ENCODE assay signal across 39 cellular contexts in genomic region chr10:10961078-10961477, GRCh38.
"Had no signal": no experiment of that assay in that cellular context is flagged by ENCODE, and none has a peak within 500 bp of the region (broad histone marks: within the 10 kb centered on the region; RNA-seq: fewer than 3 reads in every experiment).

No MANE protein-coding gene starts in this region.

- DNase-seq: activated effector memory CD4-positive, alpha-beta T cell treated with anti-CD3 and anti-CD28 coated beads, Interleukin-2, amount 50 U/mL, for 16 hours; activated effector memory CD4-positive, alpha-beta T cell treated with Interleukin-2 at 50 U/mL for 16 hours; activated gamma-delta T cell; activated gamma-delta T cell treated with Interleukin-2 at 50 U/mL for 16 hours; activated naive CD4-positive, alpha-beta T cell; activated naive CD4-positive, alpha-beta T cell treated with anti-CD3 and anti-CD28 coated beads for 36 hours; activated naive CD4-positive, alpha-beta T cell treated with anti-CD3 and anti-CD28 coated beads, Interleukin-2, amount 10 ng/mL, durations not matched to agents 7 days and 5 days; activated naive CD4-positive, alpha-beta T cell treated with anti-CD3 and anti-CD28 coated beads, Interleukin-2, amount 50 U/mL, for 16 hours; activated naive CD4-positive, alpha-beta T cell treated with Interleukin-2 at 50 U/mL for 16 hours; activated naive CD8-positive, alpha-beta T cell treated with anti-CD3 and anti-CD28 coated beads for 36 hours; activated naive CD8-positive, alpha-beta T cell treated with anti-CD3 and anti-CD28 coated beads, Interleukin-2, amount 10 ng/mL, durations not matched to agents 7 days and 5 days; activated naive CD8-positive, alpha-beta T cell treated with anti-CD3 and anti-CD28 coated beads, Interleukin-2, amount 50 U/mL, for 24 hours; activated T-cell treated with anti-CD3 and anti-CD28 coated beads for 4 hours; activated T-cell treated with anti-CD3 and anti-CD28 coated beads, Interleukin-2, amount 50 U/mL, for 1 hour; activated T-cell treated with anti-CD3 and anti-CD28 coated beads, Interleukin-2, amount 50 U/mL, for 24 hours; activated T-cell treated with anti-CD3 and anti-CD28 coated beads, Interleukin-2, amount 50 U/mL, for 4 hours; activated T-cell treated with anti-CD3 and anti-CD28 coated beads, Interleukin-2, amount 50 U/mL, for 48 hours; activated T-cell treated with anti-CD3 and anti-CD28 coated beads, Interleukin-2, amount 50 U/mL, for 72 hours; adrenal gland; amniotic stem cell; amygdala; anterior cingulate cortex; aorta; body of pancreas; brain microvascular endothelial cell; caudate nucleus; central memory CD4-positive, alpha-beta T cell; cerebellar nuclear complex had no signal

- H3K27ac Mint-ChIP-seq: activated naive CD4-positive, alpha-beta T cell treated with anti-CD3 and anti-CD28 coated beads for 36 hours; activated naive CD4-positive, alpha-beta T cell treated with anti-CD3 and anti-CD28 coated beads, Interleukin-2, amount 10 ng/mL, durations not matched to agents 7 days and 5 days; activated naive CD4-positive, alpha-beta T cell treated with anti-CD3 and anti-CD28 coated beads, Interleukin-2, amount 50 U/mL, for 24 hours; activated naive CD4-positive, alpha-beta T cell treated with anti-CD3 and anti-CD28 coated beads, Interleukin-2, amount 50 U/mL, for 72 hours; activated naive CD8-positive, alpha-beta T cell; activated naive CD8-positive, alpha-beta T cell treated with anti-CD3 and anti-CD28 coated beads for 36 hours; activated naive CD8-positive, alpha-beta T cell treated with anti-CD3 and anti-CD28 coated beads, Interleukin-2, amount 10 ng/mL, durations not matched to agents 7 days and 5 days; activated naive CD8-positive, alpha-beta T cell treated with anti-CD3 and anti-CD28 coated beads, Interleukin-2, amount 50 U/mL, for 24 hours; activated T-cell treated with anti-CD3 and anti-CD28 coated beads, Interleukin-2, amount 50 U/mL, for 24 hours; activated T-cell treated with anti-CD3 and anti-CD28 coated beads, Interleukin-2, amount 50 U/mL, for 72 hours; activated T-helper 1 cell treated with anti-CD3 and anti-CD28 coated beads, Interleukin-12 subunit alpha, Interleukin-12 subunit beta, Interleukin-2, Interleukin-4 antibody, amounts not matched to agents 30 ng/mL and 10 ng/mL and 1 ng/mL, durations not matched to agents 14 hours and 24 hours and 36 hours; activated T-helper 17 cell treated with anti-CD3 and anti-CD28 coated beads, Interleukin-2, amount 50 U/mL, for 72 hours; activated T-helper 2 cell treated with anti-CD3 and anti-CD28 coated beads, Interferon-gamma antibody, Interleukin-2, Interleukin-4, amounts not matched to agents 10 μg/mL and 5 μg/mL and 100 μg/mL, durations not matched to agents 14 hours and 24 hours and 36 hours had no signal

- H3K4me1 ChIP-seq: adrenal gland, ascending aorta, body of pancreas, breast epithelium had no signal

- H3K4me1 Mint-ChIP-seq: activated naive CD4-positive, alpha-beta T cell treated with anti-CD3 and anti-CD28 coated beads, Interleukin-2, amount 10 ng/mL, durations not matched to agents 7 days and 5 days; activated naive CD4-positive, alpha-beta T cell treated with anti-CD3 and anti-CD28 coated beads, Interleukin-2, amount 50 U/mL, for 24 hours; activated naive CD8-positive, alpha-beta T cell treated with anti-CD3 and anti-CD28 coated beads for 36 hours; activated naive CD8-positive, alpha-beta T cell treated with anti-CD3 and anti-CD28 coated beads, Interleukin-2, amount 10 ng/mL, durations not matched to agents 7 days and 5 days; activated naive CD8-positive, alpha-beta T cell treated with anti-CD3 and anti-CD28 coated beads, Interleukin-2, amount 50 U/mL, for 24 hours; activated T-helper 17 cell treated with anti-CD3 and anti-CD28 coated beads, Interleukin-2, amount 50 U/mL, for 72 hours; central memory CD8-positive, alpha-beta T cell had no signal

- ATAC-seq: activated naive CD4-positive, alpha-beta T cell treated with anti-CD3 and anti-CD28 coated beads, Interleukin-2, amount 50 U/mL, for 72 hours; activated naive CD8-positive, alpha-beta T cell treated with anti-CD3 and anti-CD28 coated beads, Interleukin-2, amount 50 U/mL, for 24 hours; activated T-cell treated with anti-CD3 and anti-CD28 coated beads, Interleukin-2, amount 50 U/mL, for 4 hours; activated T-cell treated with anti-CD3 and anti-CD28 coated beads, Interleukin-2, amount 50 U/mL, for 72 hours; activated T-helper 17 cell treated with anti-CD3 and anti-CD28 coated beads, Interleukin-2, amount 50 U/mL, for 72 hours; body of pancreas had no signal

- H3K4me3 ChIP-seq: adrenal gland, ascending aorta, body of pancreas, breast epithelium, cardiac muscle cell had no signal

- H3K27me3 ChIP-seq: adrenal gland, ascending aorta, body of pancreas, brain microvascular endothelial cell, breast epithelium, cardiac muscle cell had no signal

- H3K27ac ChIP-seq: adrenal gland, ascending aorta, body of pancreas, brain microvascular endothelial cell, breast epithelium, cardiac muscle cell had no signal

- H3K36me3 ChIP-seq: adrenal gland, ascending aorta, brain microvascular endothelial cell, breast epithelium, cardiac muscle cell had no signal

- H3K9me3 Mint-ChIP-seq: activated naive CD4-positive, alpha-beta T cell treated with anti-CD3 and anti-CD28 coated beads for 36 hours; activated naive CD4-positive, alpha-beta T cell treated with anti-CD3 and anti-CD28 coated beads, Interleukin-2, amount 10 ng/mL, durations not matched to agents 7 days and 5 days; activated naive CD4-positive, alpha-beta T cell treated with anti-CD3 and anti-CD28 coated beads, Interleukin-2, amount 50 U/mL, for 24 hours; activated naive CD4-positive, alpha-beta T cell treated with anti-CD3 and anti-CD28 coated beads, Interleukin-2, amount 50 U/mL, for 72 hours; activated naive CD8-positive, alpha-beta T cell treated with anti-CD3 and anti-CD28 coated beads for 36 hours; activated naive CD8-positive, alpha-beta T cell treated with anti-CD3 and anti-CD28 coated beads, Interleukin-2, amount 10 ng/mL, durations not matched to agents 7 days and 5 days; activated naive CD8-positive, alpha-beta T cell treated with anti-CD3 and anti-CD28 coated beads, Interleukin-2, amount 50 U/mL, for 24 hours; activated T-cell treated with anti-CD3 and anti-CD28 coated beads, Interleukin-2, amount 50 U/mL, for 24 hours; activated T-cell treated with anti-CD3 and anti-CD28 coated beads, Interleukin-2, amount 50 U/mL, for 4 hours; activated T-cell treated with anti-CD3 and anti-CD28 coated beads, Interleukin-2, amount 50 U/mL, for 72 hours; activated T-helper 1 cell treated with anti-CD3 and anti-CD28 coated beads, Interleukin-12 subunit alpha, Interleukin-12 subunit beta, Interleukin-2, Interleukin-4 antibody, amounts not matched to agents 30 ng/mL and 10 ng/mL and 1 ng/mL, durations not matched to agents 14 hours and 24 hours and 36 hours; activated T-helper 17 cell treated with anti-CD3 and anti-CD28 coated beads, Interleukin-2, amount 50 U/mL, for 72 hours; activated T-helper 2 cell treated with anti-CD3 and anti-CD28 coated beads, Interferon-gamma antibody, Interleukin-2, Interleukin-4, amounts not matched to agents 10 μg/mL and 5 μg/mL and 100 μg/mL, durations not matched to agents 14 hours and 24 hours and 36 hours; brain; central memory CD8-positive, alpha-beta T cell had no signal

- H3K27me3 Mint-ChIP-seq: brain had no signal

- H3K36me3 Mint-ChIP-seq: activated naive CD4-positive, alpha-beta T cell treated with anti-CD3 and anti-CD28 coated beads, Interleukin-2, amount 10 ng/mL, durations not matched to agents 7 days and 5 days; activated naive CD4-positive, alpha-beta T cell treated with anti-CD3 and anti-CD28 coated beads, Interleukin-2, amount 50 U/mL, for 24 hours; activated naive CD4-positive, alpha-beta T cell treated with anti-CD3 and anti-CD28 coated beads, Interleukin-2, amount 50 U/mL, for 72 hours; activated naive CD8-positive, alpha-beta T cell treated with anti-CD3 and anti-CD28 coated beads for 36 hours; activated naive CD8-positive, alpha-beta T cell treated with anti-CD3 and anti-CD28 coated beads, Interleukin-2, amount 10 ng/mL, durations not matched to agents 7 days and 5 days; brain had no signal

- H3K9me3 ChIP-seq: adrenal gland, ascending aorta, body of pancreas, breast epithelium had no signal

- H3K4me3 Mint-ChIP-seq: activated naive CD4-positive, alpha-beta T cell treated with anti-CD3 and anti-CD28 coated beads for 36 hours; activated naive CD4-positive, alpha-beta T cell treated with anti-CD3 and anti-CD28 coated beads, Interleukin-2, amount 10 ng/mL, durations not matched to agents 7 days and 5 days; activated naive CD4-positive, alpha-beta T cell treated with anti-CD3 and anti-CD28 coated beads, Interleukin-2, amount 50 U/mL, for 24 hours; activated naive CD8-positive, alpha-beta T cell; activated naive CD8-positive, alpha-beta T cell treated with anti-CD3 and anti-CD28 coated beads for 36 hours; activated naive CD8-positive, alpha-beta T cell treated with anti-CD3 and anti-CD28 coated beads, Interleukin-2, amount 10 ng/mL, durations not matched to agents 7 days and 5 days; activated naive CD8-positive, alpha-beta T cell treated with anti-CD3 and anti-CD28 coated beads, Interleukin-2, amount 50 U/mL, for 24 hours; activated T-cell treated with anti-CD3 and anti-CD28 coated beads, Interleukin-2, amount 50 U/mL, for 24 hours; activated T-cell treated with anti-CD3 and anti-CD28 coated beads, Interleukin-2, amount 50 U/mL, for 4 hours; activated T-cell treated with anti-CD3 and anti-CD28 coated beads, Interleukin-2, amount 50 U/mL, for 72 hours; activated T-helper 1 cell treated with anti-CD3 and anti-CD28 coated beads, Interleukin-12 subunit alpha, Interleukin-12 subunit beta, Interleukin-2, Interleukin-4 antibody, amounts not matched to agents 30 ng/mL and 10 ng/mL and 1 ng/mL, durations not matched to agents 14 hours and 24 hours and 36 hours; activated T-helper 17 cell treated with anti-CD3 and anti-CD28 coated beads, Interleukin-2, amount 50 U/mL, for 72 hours; brain; central memory CD8-positive, alpha-beta T cell had no signal
